In genomic region chr14:94932589-94932988, GRCh38 we compare ENCODE assay signal across 26 cellular contexts.
"Had no signal": no experiment of that assay in that cellular context is flagged by ENCODE, and none has a peak within 500 bp of the region (broad histone marks: within the 10 kb centered on the region; RNA-seq: fewer than 3 reads in every experiment).

No MANE protein-coding gene starts in this region.

- H3K4me1 ChIP-seq: upper lobe of left lung, upper lobe of right lung, uterus had no signal

- H3K27ac ChIP-seq: stomach, suprapubic skin, testis, thoracic aorta, thyroid gland, tibial artery, tibial nerve, upper lobe of left lung, upper lobe of right lung, uterus, vagina had no signal

- H3K27me3 ChIP-seq: stomach, suprapubic skin, testis, thyroid gland, tibial artery, tibial nerve, transverse colon, upper lobe of left lung, upper lobe of right lung, uterus, vagina had no signal

- ATAC-seq: stimulated activated effector memory CD8-positive, alpha-beta T cell treated with anti-CD3 and anti-CD28 coated beads, Interleukin-12 subunit alpha, Interleukin-12 subunit beta, amount 100 ng/mL, for 72 hours; stimulated activated memory B cell treated with anti-CD40 and anti-IgM and Interleukin-4, amounts not matched to agents 10 μg/mL and 1 μg/mL and 100 μg/mL, for 72 hours; stimulated activated naive B cell treated with anti-CD40 and anti-IgM and Interleukin-4, amounts not matched to agents 10 μg/mL and 1 μg/mL and 100 μg/mL, for 72 hours; stimulated activated naive CD8-positive, alpha-beta T cell treated with anti-CD3 and anti-CD28 coated beads, Interleukin-15, amount 100 ng/mL, for 72 hours; stimulated activated naive CD8-positive, alpha-beta T cell treated with anti-CD3 and anti-CD28 coated beads, Interleukin-15, Interleukin-2, amounts not matched to agents 100 U/mL and 50 U/mL, for 24 hours; upper lobe of right lung had no signal

- DNase-seq: stimulated activated CD4-positive, alpha-beta T cell treated with anti-CD3 and anti-CD28 coated beads, Interleukin-2, amount 100 ng/mL, for 48 hours; stimulated activated CD4-positive, alpha-beta T cell treated with anti-CD3 and anti-CD28 coated beads, Interleukin-4, amount 100 ng/mL, for 1 hour; stimulated activated CD4-positive, alpha-beta T cell treated with anti-CD3 and anti-CD28 coated beads, Interleukin-4, amount 100 ng/mL, for 24 hours; stimulated activated CD4-positive, alpha-beta T cell treated with anti-CD3 and anti-CD28 coated beads, Interleukin-4, amount 100 ng/mL, for 4 hours; stimulated activated CD8-positive, alpha-beta memory T cell treated with anti-CD3 and anti-CD28 coated beads, Interleukin-4, amount 100 ng/mL, for 48 hours; stimulated activated naive B cell treated with anti-CD40 and anti-IgM and Interleukin-4, amounts not matched to agents 10 μg/mL and 1 μg/mL and 100 μg/mL, for 72 hours; stimulated activated naive CD4-positive, alpha-beta T cell; stimulated activated naive CD4-positive, alpha-beta T cell treated with Interleukin-2 at 50 U/mL for 16 hours; stimulated activated naive CD8-positive, alpha-beta T cell treated with anti-CD3 and anti-CD28 coated beads, Interleukin-15, amount 100 ng/mL, for 72 hours; stimulated activated naive CD8-positive, alpha-beta T cell treated with anti-CD3 and anti-CD28 coated beads, Interleukin-15, Interleukin-2, amounts not matched to agents 100 U/mL and 50 U/mL, for 24 hours; stomach; substantia nigra; testis; thyroid gland; tibial artery; transverse colon; trophoblast cell; upper lobe of left lung; upper lobe of right lung; uterus had no signal

- H3K9me3 ChIP-seq: stomach, suprapubic skin, testis, thoracic aorta, thyroid gland, tibial artery, tibial nerve, transverse colon, upper lobe of left lung, upper lobe of right lung, uterus, vagina had no signal

- H3K4me3 ChIP-seq: stomach, suprapubic skin, testis, thoracic aorta, thyroid gland, tibial artery, tibial nerve, transverse colon, upper lobe of left lung, upper lobe of right lung, uterus, vagina had no signal

- H3K36me3 ChIP-seq: stomach, suprapubic skin, thoracic aorta, thyroid gland, tibial artery, tibial nerve, transverse colon, upper lobe of left lung, upper lobe of right lung, uterus, vagina had no signal
